20 cellular contexts compared by ENCODE assay signal in the genomic region with DNA sequence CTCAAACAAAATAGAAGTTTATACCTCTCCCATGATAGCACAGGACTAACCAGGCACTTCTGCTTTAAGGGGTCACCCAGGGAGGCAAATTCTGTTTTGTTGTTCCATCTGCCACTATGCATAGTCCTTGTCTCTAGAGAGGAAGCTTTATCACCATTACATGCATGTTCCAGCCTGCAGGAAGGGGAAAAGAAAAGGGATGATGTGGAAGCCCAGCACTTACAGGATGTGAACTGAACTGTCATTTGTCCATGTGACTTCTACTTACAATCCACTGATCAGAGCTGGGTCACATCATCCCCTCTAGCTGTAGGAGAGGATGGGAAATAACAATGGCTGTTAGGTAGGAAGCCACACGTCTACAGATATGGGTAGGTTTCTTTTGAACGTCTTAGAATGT.
A peak's percentile ranks its signal among the peaks of the same experiment; 100 is the strongest.
DNase-seq lines count a peak whose midpoint lies in the region; ATAC-seq, FAIRE-seq and TF ChIP-seq lines count a peak whose summit lies in the region.
"Had no signal": no experiment of that assay in that cellular context is flagged by ENCODE, and none has a peak within 500 bp of the region (broad histone marks: within the 10 kb centered on the region; RNA-seq: fewer than 3 reads in every experiment).

No MANE protein-coding gene starts in this region.

- no peak overlapping the region for H3K56ac ChIP-seq in H1 (replicated peaks; ENCODE audit: insufficient read length, low read depth, low read length)

- no peaks in the 10 kb centered on the region for H3K23me2 ChIP-seq in H1 (ENCODE audit: low read depth, low read length)

- H2BK15ac ChIP-seq in H1 (ENCODE audit: low read length), result no peak overlapping the region

- H3K27me3 ChIP-seq in H1 (replicated peaks in 1 of 4; ENCODE audit: control insufficient read depth in 3 of 4, extremely low read depth in 1 of 4, insufficient read depth in 3 of 4, low read length in 3 of 4) (no peaks in the 10 kb centered on the region), keratinocyte (ENCODE audit: control insufficient read depth, extremely low read depth, insufficient read depth, low read length) (no peaks in the 10 kb centered on the region)

- no peak overlapping the region for H4K91ac ChIP-seq in H1 (replicated peaks; ENCODE audit: insufficient read length, low read length)

- ATAC-seq in GM21515 (IDR thresholded peaks at IDR 0.05; ENCODE audit: unreplicated experiment), result peak; percentile 3
- ATAC-seq in GM21825 (IDR thresholded peaks at IDR 0.05; ENCODE audit: unreplicated experiment), result no peak

- POLR2A ChIA-PET in H1 (lab: Charles Lee; ENCODE audit: partially characterized antibody), result interaction anchor here (1.5 kb wide), 1 partner anchor 305 kb away, joined by 4 read pairs; a partner anchor contains a TSS

- no peak overlapping the region for H3K9ac ChIP-seq in H1 (replicated peaks in 1 of 4; ENCODE audit: extremely low read depth in 1 of 4, low read depth in 3 of 4, low read length in 3 of 4)
- H3K9ac ChIP-seq in keratinocyte (ENCODE audit: control insufficient read depth, extremely low read depth, insufficient read depth, low read length), result no peak overlapping the region

- H4K8ac ChIP-seq in H1 (ENCODE audit: extremely low read depth, insufficient read depth, low read length), result no peak overlapping the region

- H3K18ac ChIP-seq in H1 (ENCODE audit: extremely low read depth, low read length), result no peak overlapping the region

- no peaks in the 10 kb centered on the region for H3K79me1 ChIP-seq in H1 (ENCODE audit: low read depth, low read length)

- H2BK20ac ChIP-seq in H1 (ENCODE audit: low read length), result no peak overlapping the region

- H4K20me1 ChIP-seq in H1 (replicated peaks in 1 of 2; ENCODE audit: control insufficient read depth in 1 of 2, insufficient read depth in 2 of 2, low read length in 2 of 2), result no peaks in the 10 kb centered on the region
- no peaks in the 10 kb centered on the region for H4K20me1 ChIP-seq in keratinocyte (ENCODE audit: control insufficient read depth, extremely low read depth, insufficient read depth, low read length)

- H3K27ac ChIP-seq in H1 (ENCODE audit: low read depth, low read length) (no peak overlapping the region), keratinocyte (ENCODE audit: control insufficient read depth, insufficient read depth, low read length) (no peak overlapping the region), coronary artery (no peak overlapping the region)
- H3K27ac ChIP-seq: A549, SK-N-MC had no signal

- H3K4ac ChIP-seq in H1 (replicated peaks; ENCODE audit: insufficient read length, low read depth, low read length), result no peak overlapping the region

- dilution Hi-C loops in keratinocyte (cut with MboI; ENCODE audit: extremely low pct_ligation_motif_present, low sequenced_read_pairs), result no loop called here

- DNase-seq in NCI-H69 (lab: John Stamatoyannopoulos, UW), result peak; percentile 35
- no peak for DNase-seq in H1 (ENCODE audit: low read depth in 1 of 2, low spot score in 2 of 2)
- DNase-seq in keratinocyte (ENCODE audit: low read depth, low spot score), result no peak
- DNase-seq in coronary artery (ENCODE audit: low spot score), result no peak
- no peak for DNase-seq in stimulated activated CD4-positive, alpha-beta T cell treated with anti-CD3 and anti-CD28 coated beads, Interleukin-2, amount 100 ng/mL, for 48 hours
- DNase-seq: CD4-positive, alpha-beta T cell; EL; GOT3; KG1; NCI-H1417 treated with DMSO at 0.1 percent for 48 hours; NCI-H187 treated with DMSO at 0.1 percent for 48 hours; NCI-H526 treated with DMSO at 0.1 percent for 48 hours; NK-92 treated with Interleukin-12 subunit alpha and Interleukin-12 subunit beta, amount 100 ng/mL, for 24 hours; SHP77 had no signal

- no peak for TF ChIP-seq EP300 in H1 (IDR thresholded peaks at IDR 0.05; ENCODE audit: borderline replicate concordance in 1 of 2, low read depth in 2 of 2, low read length in 2 of 2)

- H4K5ac ChIP-seq in H1 (ENCODE audit: insufficient read length, low read depth, low read length), result no peak overlapping the region

- TF ChIP-seq POLR2A in H1 (IDR thresholded peaks at IDR 0.05; ENCODE audit: control extremely low read depth in 1 of 2, low read depth in 2 of 2, low read length in 2 of 2), result no peak

- H3K4me2 ChIP-seq in H1 (ENCODE audit: insufficient read depth in 1 of 2, low read depth in 2 of 2, low read length in 2 of 2) (no peak overlapping the region), keratinocyte (ENCODE audit: control insufficient read depth, extremely low read depth, insufficient read depth, low read depth, low read length) (peak overlapping the region; percentile 36)

- H3K4me1 ChIP-seq in H1 (replicated peaks in 1 of 4; ENCODE audit: control insufficient read depth in 3 of 4, insufficient read depth in 4 of 4, low read length in 3 of 4) (no peaks in the 10 kb centered on the region), keratinocyte (ENCODE audit: control insufficient read depth, extremely low read depth, insufficient read depth, low read length) (peaks cover 20% of the 10 kb centered on the region)

- H3K14ac ChIP-seq in H1 (ENCODE audit: insufficient read length), result no peak overlapping the region

- H2AFZ ChIP-seq in H1 (ENCODE audit: low read length) (peak overlapping the region; percentile 59), keratinocyte (ENCODE audit: control insufficient read depth, low read length) (no peak overlapping the region)

- H3K79me2 ChIP-seq in H1 (ENCODE audit: control insufficient read depth in 1 of 2, insufficient read depth in 2 of 2, low read length in 2 of 2) (no peaks in the 10 kb centered on the region), keratinocyte (ENCODE audit: control insufficient read depth, insufficient read depth, low read length) (no peaks in the 10 kb centered on the region)

- WGBS in H1 (ENCODE audit: extremely low coverage in 1 of 2, insufficient coverage in 1 of 2, insufficient read length in 1 of 2, insufficient replicate concordance in 2 of 2, low coverage in 1 of 2, low lambda C conversion rate in 2 of 2, missing lambda C conversion rate in 1 of 2), 2 experiments, result 85% methylated on average over 2 of the region's 2 CpGs; no CpG with 5 or more reads in 1 of the 2 experiments

- no peak overlapping the region for H3K23ac ChIP-seq in H1 (ENCODE audit: insufficient read length)

- H2BK120ac ChIP-seq in H1 (replicated peaks; ENCODE audit: low read depth, low read length), result no peak overlapping the region

- no peak for TF ChIP-seq RAD21 in H1 (IDR thresholded peaks at IDR 0.05 in 1 of 2, conservative IDR thresholded peaks at IDR 0.05 in 1 of 2; ENCODE audit: low read depth in 2 of 2, low read length in 2 of 2)

- no peaks in the 10 kb centered on the region for H3K9me1 ChIP-seq in keratinocyte (ENCODE audit: control insufficient read depth, extremely low read depth, insufficient read depth, low read length)

- H3K4me3 ChIP-seq in H1 (ENCODE audit: extremely low read depth in 1 of 4, insufficient read depth in 2 of 4, low read depth in 3 of 4, low read length in 4 of 4) (no peak overlapping the region), keratinocyte (ENCODE audit: control insufficient read depth in 2 of 3, extremely low read depth in 1 of 3, insufficient read depth in 2 of 3, low read depth in 1 of 3, low read length in 3 of 3) (no peak overlapping the region), coronary artery (no peak overlapping the region)
- H3K4me3 ChIP-seq: A549, GM12878, SK-N-MC had no signal

- FAIRE-seq in H1 (lab: Jason Lieb, UNC) (no peak), keratinocyte (lab: Jason Lieb, UNC) (peak; percentile 92)
- FAIRE-seq: A549, HepG2 had no signal

- H3K36me3 ChIP-seq in H1 (ENCODE audit: control insufficient read depth in 2 of 4, insufficient read depth in 4 of 4, low read length in 3 of 4) (no peaks in the 10 kb centered on the region; a peak in 1 of 8 replicates), keratinocyte (ENCODE audit: control insufficient read depth in 2 of 2, extremely low read depth in 1 of 2, insufficient read depth in 2 of 2, low read length in 2 of 2) (no peaks in the 10 kb centered on the region)

- CTCF ChIA-PET in H1 (lab: Charles Lee; ENCODE audit: partially characterized antibody), result interaction anchor here (0.6 to 2.2 kb wide), 10 partner anchors 28 to 375 kb away, joined by 3 to 17 read pairs (median 4); a partner anchor contains a TSS

- TF ChIP-seq CTCF in H1 (IDR thresholded peaks at IDR 0.05; ENCODE audit: control extremely low read depth in 1 of 3, insufficient read depth in 1 of 3, low read depth in 1 of 3, low read length in 3 of 3), result no peak
- no peak for TF ChIP-seq CTCF in keratinocyte (optimal IDR thresholded peaks at IDR 0.05 in 1 of 3, IDR thresholded peaks at IDR 0.05 in 1 of 3, conservative IDR thresholded peaks at IDR 0.05 in 1 of 3; ENCODE audit: extremely low read depth in 1 of 3, insufficient read depth in 2 of 3, low read length in 3 of 3)
- TF ChIP-seq CTCF in coronary artery (IDR thresholded peaks at IDR 0.05), result no peak

- H3K9me3 ChIP-seq in H1 (ENCODE audit: insufficient read depth in 2 of 2, low read depth in 1 of 2, low read length in 1 of 2) (no peaks in the 10 kb centered on the region), keratinocyte (ENCODE audit: control insufficient read depth, low read depth, low read length) (no peaks in the 10 kb centered on the region)
- H3K9me3 ChIP-seq: A549 had no signal

- H2AK5ac ChIP-seq in H1 (ENCODE audit: low read depth, low read length), result no peak overlapping the region

- no peak overlapping the region for H2BK12ac ChIP-seq in H1 (ENCODE audit: low read depth, low read length)

- H2BK5ac ChIP-seq in H1 (ENCODE audit: low read depth, low read length), result no peak overlapping the region

TF ChIP-seq in H1, 55 proteins besides CTCF, POLR2A, EP300 and RAD21 (continues in another document):
- TF ChIP-seq, protein P1, sequence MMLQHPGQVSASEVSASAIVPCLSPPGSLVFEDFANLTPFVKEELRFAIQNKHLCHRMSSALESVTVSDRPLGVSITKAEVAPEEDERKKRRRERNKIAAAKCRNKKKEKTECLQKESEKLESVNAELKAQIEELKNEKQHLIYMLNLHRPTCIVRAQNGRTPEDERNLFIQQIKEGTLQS (IDR thresholded peaks at IDR 0.05; ENCODE audit: insufficient read depth, low read depth, low read length), result no peak
- TF ChIP-seq CBX5 (IDR thresholded peaks at IDR 0.05; ENCODE audit: low read depth, low read length) (no peak), NANOG (IDR thresholded peaks at IDR 0.05; ENCODE audit: insufficient read depth, low read depth, low read length, poor library complexity, severe bottlenecking) (no peak), GABPA (IDR thresholded peaks at IDR 0.05; ENCODE audit: borderline replicate concordance, insufficient read depth, low read length) (no peak), GTF2F1 (IDR thresholded peaks at IDR 0.05; ENCODE audit: borderline replicate concordance, low read depth, low read length) (no peak), MAFK (IDR thresholded peaks at IDR 0.05; ENCODE audit: low read depth, low read length) (no peak), SIRT6 (IDR thresholded peaks at IDR 0.05; ENCODE audit: low read length) (no peak), SIN3A (conservative IDR thresholded peaks at IDR 0.05 in 1 of 2, IDR thresholded peaks at IDR 0.05 in 1 of 2; ENCODE audit: low read depth in 1 of 2, low read length in 2 of 2) (no peak), SAP30 (IDR thresholded peaks at IDR 0.05; ENCODE audit: insufficient read depth, insufficient replicate concordance, low read length) (no peak), CEBPB (IDR thresholded peaks at IDR 0.05; ENCODE audit: low read depth, low read length) (no peak)
